Comparison of ENCODE assay signal across 9 cellular contexts in genomic region chr17:64240741-64241347, GRCh38. TPM values are rescaled to one million over a fixed set of nuclear protein-coding genes. Genes with fewer than 3 reads are reported as not detected.
A peak's percentile ranks its signal among the peaks of the same experiment; 100 is the strongest.
DNase-seq lines count a peak whose midpoint lies in the region; ATAC-seq and TF ChIP-seq lines count a peak whose summit lies in the region.
"Had no signal": no experiment of that assay in that cellular context is flagged by ENCODE, and none has a peak within 500 bp of the region (broad histone marks: within the 10 kb centered on the region; RNA-seq: fewer than 3 reads in every experiment).

No MANE protein-coding gene starts in this region.

- BruUV-seq in MCF 10A (replicated peaks; lab: Mats Ljungman, UMichigan): no TSS peak

- peaks cover 52% of the 10 kb centered on the region for H3K4me1 Mint-ChIP-seq in MCF 10A (ENCODE audit: insufficient read depth, unreplicated experiment)

- H3K36me3 ChIP-seq in right atrium auricular region: no peaks in the 10 kb centered on the region
- no peaks in the 10 kb centered on the region for H3K36me3 ChIP-seq in sigmoid colon

- H3K27me3 ChIP-seq in right atrium auricular region (no peaks in the 10 kb centered on the region), sigmoid colon (no peaks in the 10 kb centered on the region)

- WGBS in sigmoid colon, 2 donors: 47 to 63% methylated on average over 8 of the region's 8 CpGs

- no peak overlapping the region for H3K4me3 Mint-ChIP-seq in MCF 10A (ENCODE audit: unreplicated experiment)

- H3K4me1 ChIP-seq in right atrium auricular region: peaks cover 0 to 35% of the 10 kb centered on the region in 2 donors
- H3K4me1 ChIP-seq in sigmoid colon: peaks cover 0 to 41% (median 29%) of the 10 kb centered on the region in 4 donors

- peak; percentile 76 for DNase-seq in HCEC 1CT
- peak; percentile 64 for DNase-seq in MCF 10A (ENCODE audit: unreplicated experiment)
- peak; percentile 78 for DNase-seq in right atrium auricular region (ENCODE audit: low spot score)
- peak; percentile 92 for DNase-seq in sigmoid colon
- DNase-seq in GF-D8 (lab: John Stamatoyannopoulos, UW): no peak
- DNase-seq in DMS79 (lab: John Stamatoyannopoulos, UW): no peak
- DNase-seq in superior temporal gyrus (ENCODE audit: extremely low spot score): no peak
- DNase-seq: stimulated activated CD4-positive, alpha-beta T cell treated with anti-CD3 and anti-CD28 coated beads, Interleukin-12 subunit alpha, Interleukin-12 subunit beta, amount 100 ng/mL, for 4 hours had no signal

- peak overlapping the region; percentile 76 for H3K27ac Mint-ChIP-seq in MCF 10A (ENCODE audit: low read depth, unreplicated experiment)

- H3K4me3 ChIP-seq in right atrium auricular region: no peak overlapping the region
- no peak overlapping the region for H3K4me3 ChIP-seq in sigmoid colon

- TF ChIP-seq CTCF in MCF 10A (IDR thresholded peaks at IDR 0.05; ENCODE audit: unreplicated experiment): no peak
- no peak for TF ChIP-seq CTCF in right atrium auricular region (IDR thresholded peaks at IDR 0.05)
- TF ChIP-seq CTCF in sigmoid colon (IDR thresholded peaks at IDR 0.05): no peak

- H3K27me3 Mint-ChIP-seq in MCF 10A (ENCODE audit: insufficient read depth, unreplicated experiment): no peaks in the 10 kb centered on the region

- peak in 1 of 4 donors; percentile 21 for TF ChIP-seq EP300 in sigmoid colon (IDR thresholded peaks at IDR 0.05)

- H3K27ac ChIP-seq in right atrium auricular region (peak overlapping the region; percentile 59 to 69), sigmoid colon (peak overlapping the region; percentile 61 to 84 (median 80))

- no peak for TF ChIP-seq POLR2A in sigmoid colon (IDR thresholded peaks at IDR 0.05)

- H3K9me3 ChIP-seq in right atrium auricular region (no peaks in the 10 kb centered on the region), sigmoid colon (no peaks in the 10 kb centered on the region)

- POLR2A ChIA-PET in MCF 10A (lab: Yijun Ruan, JAX): interaction anchor here (0.9 to 5.3 kb wide), 10 partner anchors 10 to 94 kb away, joined by 3 to 62 read pairs (median 12); no protein-coding TSS in a partner anchor

- intact Hi-C loops in MCF 10A (cut with micrococcal nuclease) (no loop called here), sigmoid colon (cut with DNase I) (no loop called here)

- CTCF ChIA-PET in MCF 10A (lab: Yijun Ruan, JAX): interaction anchor here (0.7 to 1.4 kb wide), 4 partner anchors 10 to 43 kb away, joined by 3 to 9 read pairs (median 5); no protein-coding TSS in a partner anchor

- H3K36me3 Mint-ChIP-seq in MCF 10A (ENCODE audit: insufficient read depth, unreplicated experiment): peaks cover 17% of the 10 kb centered on the region

- H3K9me3 Mint-ChIP-seq in MCF 10A (ENCODE audit: unreplicated experiment): no peaks in the 10 kb centered on the region

- ATAC-seq in HG03342 (IDR thresholded peaks at IDR 0.05; ENCODE audit: unreplicated experiment): no peak

RNA-seq across cellular contexts. Expression of gene TEX2, which starts 22.2 kb away (rescaled TPM):
- 33.7 and 42.2 TPM in 2 replicates for total RNA-seq in MCF 10A (2022)
- 10 to 100 TPM; 42.6 to 44.4 TPM for total RNA-seq in right atrium auricular region
- total RNA-seq in sigmoid colon: 10 to 100 TPM; 39.3 to 50.7 (median 42.5) TPM
- polyA plus RNA-seq in sigmoid colon: 10 to 100 TPM in 1 of 3 donors, 1 to 10 TPM in 2; 4.6 to 14.5 (median 7.8) TPM

Comparison
In these comparisons a context has a peak if more than half of its experiments do, and no peak if none do; other contexts are left out.
1. DNase-seq: peak in HCEC 1CT (single experiment), MCF 10A (single experiment), right atrium auricular region (single experiment) and sigmoid colon (single experiment); none in GF-D8 (single experiment), DMS79 (single experiment) and superior temporal gyrus (single experiment).